Comparison of ENCODE assay signal across 8 cellular contexts in genomic region chr19:33064778-33065550, GRCh38. TPM values are rescaled to one million over a fixed set of nuclear protein-coding genes. Genes with fewer than 3 reads are reported as not detected.
DNase-seq lines count a peak whose midpoint lies in the region; TF ChIP-seq lines count a peak whose summit lies in the region.

RHPN2 (minus strand) TSS chr19:33064888; CDS start chr19:33064852, 36 bp downstream.

- H3K4me1 Mint-ChIP-seq in type B pancreatic cell (ENCODE audit: unreplicated experiment), result peaks cover 9% of the 10 kb centered on the region

- peaks cover 3% of the 10 kb centered on the region for H3K36me3 Mint-ChIP-seq in type B pancreatic cell

- peak within 1 kb of the TSS; percentile 87 for H3K4me2 ChIP-seq in PC-9
- peak within 1 kb of the TSS; percentile 45 for H3K4me2 ChIP-seq in osteoblast (ENCODE audit: insufficient read depth, low read length)

- CTCF ChIA-PET in PC-9 (lab: Charles Lee), result no interaction called here

- H3K4me1 ChIP-seq in PC-9 (replicated peaks; ENCODE audit: insufficient read depth) (peaks cover 36% of the 10 kb centered on the region), osteoblast (ENCODE audit: insufficient read depth, low read length) (no peaks in the 10 kb centered on the region)

- peak within 1 kb of the TSS; percentile 87 for H3K27ac Mint-ChIP-seq in type B pancreatic cell

- DNase-seq in Ammon's horn (ENCODE audit: low spot score), result peak; percentile 64
- DNase-seq in GM19240 (ENCODE audit: insufficient read length, low spot score), result peak; percentile 57
- DNase-seq in HK-2 (ENCODE audit: unreplicated experiment), result peak; percentile 79
- DNase-seq in PC-9, result peak; percentile 47 to 77
- peak; percentile 4 for DNase-seq in activated T-helper 1 cell treated with Interleukin-2 at 50 U/mL for 16 hours (ENCODE audit: low read depth)
- peak; percentile 71 to 87 for DNase-seq in foreskin fibroblast
- peak; percentile 96 for DNase-seq in osteoblast (ENCODE audit: insufficient read length, low spot score, missing footprints)
- peak; percentile 76 for DNase-seq in type B pancreatic cell (ENCODE audit: extremely low spot score, unreplicated experiment)

- H3K79me2 ChIP-seq in PC-9 (ENCODE audit: low read depth) (peaks cover 43% of the 10 kb centered on the region), osteoblast (ENCODE audit: insufficient read depth, low read length) (no peaks in the 10 kb centered on the region)

- H4K20me1 ChIP-seq in PC-9 (ENCODE audit: insufficient read depth), result peaks cover 34% of the 10 kb centered on the region
- no peaks in the 10 kb centered on the region for H4K20me1 ChIP-seq in osteoblast (ENCODE audit: insufficient read depth, low read length)

- H2AFZ ChIP-seq in PC-9 (peak within 1 kb of the TSS; percentile 62; the same call in 1 of the 2 replicates), osteoblast (ENCODE audit: low read length) (peak within 1 kb of the TSS; percentile 35)

- H3K36me3 ChIP-seq in PC-9 (ENCODE audit: low read depth), result 0 out of 2 replicates have a peak, but pooled peaks cover 3% of the 10 kb centered on the region
- H3K36me3 ChIP-seq in osteoblast (ENCODE audit: insufficient read depth, low read length), result no peaks in the 10 kb centered on the region

- no peaks in the 10 kb centered on the region for H3K27me3 ChIP-seq in PC-9 (ENCODE audit: insufficient read depth, low read depth)
- H3K27me3 ChIP-seq in osteoblast (ENCODE audit: insufficient read depth, low read length), result peaks cover 14% of the 10 kb centered on the region

- TF ChIP-seq CTCF in PC-9 (conservative IDR thresholded peaks at IDR 0.05), result no peak
- no peak for TF ChIP-seq CTCF in foreskin fibroblast (IDR thresholded peaks at IDR 0.05; ENCODE audit: low read depth, low read length)
- no peak for TF ChIP-seq CTCF in osteoblast (IDR thresholded peaks at IDR 0.05; ENCODE audit: extremely low read depth, low read depth, low read length)
- no peak for TF ChIP-seq CTCF in type B pancreatic cell (conservative IDR thresholded peaks at IDR 0.05)

- intact Hi-C loops in PC-9 (cut with micrococcal nuclease; ENCODE audit: unreplicated experiment), result no loop called here

- POLR2A ChIA-PET in PC-9 (lab: Charles Lee; ENCODE audit: unreplicated experiment), result interaction anchor here (0.5 to 0.6 kb wide), 3 partner anchors 9 to 20 kb away, joined by 3 to 16 read pairs (median 4); no protein-coding TSS in a partner anchor

- H3K27ac ChIP-seq in PC-9 (0 out of 2 replicates have a peak within 1 kb of the TSS, but pooled peaks have one; percentile 4), osteoblast (ENCODE audit: low read depth, low read length) (no peak within 1 kb of the TSS)

- H3K4me3 ChIP-seq in PC-9 (peak within 1 kb of the TSS; percentile 99), foreskin fibroblast (ENCODE audit: low read depth in 1 of 2, low read length in 2 of 2) (peak within 1 kb of the TSS; percentile 45 to 57), osteoblast (ENCODE audit: insufficient read depth, low read length) (peak within 1 kb of the TSS; percentile 30)

- H3F3A ChIP-seq in PC-9 (ENCODE audit: insufficient read depth, low read depth), result peaks cover 25% of the 10 kb centered on the region; the same call in 1 of the 2 replicates

- H3K9me3 Mint-ChIP-seq in type B pancreatic cell, result no peaks in the 10 kb centered on the region

- no peaks in the 10 kb centered on the region for H3K9me3 ChIP-seq in PC-9 (ENCODE audit: insufficient read depth, low read depth)
- H3K9me3 ChIP-seq in osteoblast (ENCODE audit: low read depth, low read length), result no peaks in the 10 kb centered on the region

- peaks cover 27% of the 10 kb centered on the region for H3K27me3 Mint-ChIP-seq in type B pancreatic cell

- BruUV-seq in PC-9 (replicated peaks; lab: Mats Ljungman, UMichigan), result TSS peak; percentile 62

- no peaks in the 10 kb centered on the region for H3K9me2 ChIP-seq in PC-9 (ENCODE audit: insufficient read depth)

- H3K4me3 Mint-ChIP-seq in type B pancreatic cell, result peak within 1 kb of the TSS; percentile 90

RNA-seq across cellular contexts. Expression of gene RHPN2, which starts in this region (rescaled TPM):
- 21.3 and 28.5 TPM in 2 replicates for total RNA-seq in PC-9 (2021)
- total RNA-seq in osteoblast, result 0.59 and 1.4 TPM in 2 replicates
- total RNA-seq in type B pancreatic cell (ENCODE audit: low replicate concordance), result 31.6 and 81.6 TPM in 2 replicates

Comparison
In these comparisons a context has a peak if more than half of its experiments do, and no peak if none do; other contexts are left out.
1. DNase-seq: peak in every context shown above with its lines; median percentile 96 in osteoblast; 79 in HK-2; 79 in foreskin fibroblast; 76 in type B pancreatic cell; 64 in Ammon's horn; 62 in PC-9; 57 in GM19240; 4 in activated T-helper 1 cell treated with Interleukin-2 at 50 U/mL for 16 hours.
2. H3K4me3 ChIP-seq: peak in every context shown above with its lines; median percentile 99 in PC-9; 51 in foreskin fibroblast; 30 in osteoblast.